ENCODE assay signal across 14 cellular contexts in genomic region chr3:159532577-159532976, GRCh38.
DNase-seq lines count a peak whose midpoint lies in the region; TF ChIP-seq lines count a peak whose summit lies in the region.
"Had no signal": no experiment of that assay in that cellular context is flagged by ENCODE, and none has a peak within 500 bp of the region (broad histone marks: within the 10 kb centered on the region; RNA-seq: fewer than 3 reads in every experiment).

No MANE protein-coding gene starts in this region.

- H3K4me3 ChIP-seq in NB4 (ENCODE audit: low read depth, low read length) (no peak overlapping the region), Karpas-422 (ENCODE audit: low read length) (no peak overlapping the region)
- H3K4me3 ChIP-seq: PC-9 had no signal

- no peaks in the 10 kb centered on the region for H3K27me3 ChIP-seq in Karpas-422 (ENCODE audit: low read length)

- no peak overlapping the region for H2AFZ ChIP-seq in Karpas-422 (ENCODE audit: low read length)
- H2AFZ ChIP-seq: PC-9 had no signal

- TF ChIP-seq POLR2A in NB4 (IDR thresholded peaks at IDR 0.05; ENCODE audit: extremely low read depth, insufficient read length) = no peak

- H3K4me1 ChIP-seq in Karpas-422 (ENCODE audit: low read length) = no peaks in the 10 kb centered on the region

- no peaks in the 10 kb centered on the region for H3K9me3 ChIP-seq in Karpas-422 (ENCODE audit: low read length)

- H3K9me2 ChIP-seq in Karpas-422 (replicated peaks; ENCODE audit: insufficient read depth, low read length) = no peaks in the 10 kb centered on the region

- H3K79me2 ChIP-seq in Karpas-422 (ENCODE audit: low read length) = no peaks in the 10 kb centered on the region

- in situ Hi-C loops in GM13976 (cut with MboI; ENCODE audit: low sequenced_read_pairs, unreplicated experiment) = no loop called here

- TF ChIP-seq CTCF in NB4 (IDR thresholded peaks at IDR 0.05; ENCODE audit: low read depth, low read length) (no peak), GM13976 (IDR thresholded peaks at IDR 0.05; ENCODE audit: borderline replicate concordance, control extremely low read depth, extremely low read depth, insufficient read depth, missing control alignments) (no peak)

- H3K4me2 ChIP-seq in Karpas-422 (ENCODE audit: low read depth, low read length, poor library complexity, severe bottlenecking) = no peak overlapping the region
- H3K4me2 ChIP-seq: PC-9 had no signal

- DNase-seq in DMS53 (lab: John Stamatoyannopoulos, UW) (peak; percentile 39), DMS53 treated with DMSO at 0.1 percent for 48 hours (lab: John Stamatoyannopoulos, UW; ENCODE audit: unreplicated experiment) (no peak), ELR (ENCODE audit: low read depth) (peak; percentile 37), NB4 (ENCODE audit: low read depth) (peak; percentile 2), glomerular visceral epithelial cell (ENCODE audit: extremely low spot score) (peak; percentile 4), GM13976 (ENCODE audit: low spot score) (no peak), COLO668 (lab: John Stamatoyannopoulos, UW; ENCODE audit: unreplicated experiment) (no peak), Karpas-422 (no peak)
- DNase-seq: 8988T; C1 segment of cervical spinal cord; DMS79; NCI-H1048; NK-92 treated with Interleukin-12 subunit alpha and Interleukin-12 subunit beta, amount 100 ng/mL, for 24 hours; PC-9 had no signal

- no peak overlapping the region for H3K27ac ChIP-seq in Karpas-422 (ENCODE audit: low read length)
- H3K27ac ChIP-seq: PC-9 had no signal

- no peaks in the 10 kb centered on the region for H4K20me1 ChIP-seq in Karpas-422 (ENCODE audit: insufficient read depth, low read depth, low read length)

- no peaks in the 10 kb centered on the region for H3K36me3 ChIP-seq in Karpas-422 (ENCODE audit: insufficient read depth, low read length)

- no peak overlapping the region for H3K9ac ChIP-seq in Karpas-422 (ENCODE audit: low read length)

Comparison
In these comparisons a context has a peak if more than half of its experiments do, and no peak if none do; other contexts are left out.
1. DNase-seq: peak in DMS53 (single experiment), ELR (single experiment), NB4 (single experiment) and glomerular visceral epithelial cell (single experiment); none in DMS53 treated with DMSO at 0.1 percent for 48 hours (single experiment), GM13976 (single experiment), COLO668 (single experiment) and Karpas-422 (single experiment).